13 cellular contexts compared by ENCODE assay signal in the genomic region with DNA sequence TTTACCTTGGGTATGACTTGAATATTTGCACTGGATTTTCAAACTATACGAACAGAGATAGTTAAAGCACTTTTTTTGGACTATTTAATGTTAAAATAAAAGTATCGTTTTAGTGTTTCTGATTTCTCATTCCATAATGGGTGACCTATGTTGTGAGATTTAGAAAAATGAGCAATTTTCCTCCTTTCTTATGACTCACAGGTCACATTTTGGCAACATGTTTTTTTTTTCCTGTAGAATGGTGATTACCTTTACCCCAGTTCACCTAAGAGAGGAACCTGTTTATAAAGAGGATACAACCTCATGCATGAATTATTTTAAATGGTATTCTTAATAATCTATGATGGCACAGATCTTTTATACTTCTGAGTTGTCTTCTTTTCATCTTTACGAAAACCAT.
DNase-seq lines count a peak whose midpoint lies in the region; ATAC-seq and TF ChIP-seq lines count a peak whose summit lies in the region.
"Had no signal": no experiment of that assay in that cellular context is flagged by ENCODE, and none has a peak within 500 bp of the region (broad histone marks: within the 10 kb centered on the region; RNA-seq: fewer than 3 reads in every experiment).

No MANE protein-coding gene starts in this region.

- peak; percentile 18 to 32 for ATAC-seq in activated T-cell treated with anti-CD3 and anti-CD28 coated beads, Interleukin-2, amount 50 U/mL, for 72 hours (replicated peaks in 1 of 2)
- ATAC-seq in GM21786 (IDR thresholded peaks at IDR 0.05; ENCODE audit: unreplicated experiment): no peak

- no peak overlapping the region for H3K4me2 ChIP-seq in neural progenitor cell

- H3F3A ChIP-seq in neural progenitor cell (ENCODE audit: low read depth): peaks cover 10% of the 10 kb centered on the region

- H2AFZ ChIP-seq in neural progenitor cell (replicated peaks): no peak overlapping the region

- TF ChIP-seq POLR2A in thyroid gland (IDR thresholded peaks at IDR 0.05): no peak

- peak overlapping the region; percentile 57 to 85 for H3K4me3 Mint-ChIP-seq in activated T-cell treated with anti-CD3 and anti-CD28 coated beads, Interleukin-2, amount 50 U/mL, for 72 hours
- H3K4me3 Mint-ChIP-seq in activated T-helper 2 cell treated with anti-CD3 and anti-CD28 coated beads, Interferon-gamma antibody, Interleukin-2, Interleukin-4, amounts not matched to agents 10 μg/mL and 5 μg/mL and 100 μg/mL, durations not matched to agents 14 hours and 24 hours and 36 hours (ENCODE audit: low read depth): peak overlapping the region; percentile 53
- no peak overlapping the region for H3K4me3 Mint-ChIP-seq in neural progenitor cell

- peak overlapping the region; percentile 98 for H3K27ac Mint-ChIP-seq in activated T-cell treated with anti-CD3 and anti-CD28 coated beads, Interleukin-2, amount 50 U/mL, for 72 hours
- H3K27ac Mint-ChIP-seq in activated T-helper 2 cell treated with anti-CD3 and anti-CD28 coated beads, Interferon-gamma antibody, Interleukin-2, Interleukin-4, amounts not matched to agents 10 μg/mL and 5 μg/mL and 100 μg/mL, durations not matched to agents 14 hours and 24 hours and 36 hours: peak overlapping the region; percentile 72
- no peak overlapping the region for H3K27ac Mint-ChIP-seq in neural progenitor cell

- intact Hi-C loops in activated T-helper 2 cell treated with anti-CD3 and anti-CD28 coated beads, Interferon-gamma antibody, Interleukin-2, Interleukin-4, amounts not matched to agents 10 μg/mL and 5 μg/mL and 100 μg/mL, durations not matched to agents 14 hours and 24 hours and 36 hours (cut with micrococcal nuclease): loop anchor here (1.0 to 5.0 kb wide), 5 partner anchors 49 to 437 kb away; partner anchors contain the start of gene FOSL2
- intact Hi-C loops in thyroid gland (cut with DNase I): no loop called here

- H3K36me3 ChIP-seq in thyroid gland (no peaks in the 10 kb centered on the region), neural progenitor cell (no peaks in the 10 kb centered on the region)
- H3K36me3 ChIP-seq: Peyer's patch had no signal

- TF ChIP-seq CTCF in thyroid gland (IDR thresholded peaks at IDR 0.05) (no peak), neural progenitor cell (IDR thresholded peaks at IDR 0.05) (no peak)

- peaks cover 2 to 20% of the 10 kb centered on the region in 2 donors for H3K36me3 Mint-ChIP-seq in activated T-cell treated with anti-CD3 and anti-CD28 coated beads, Interleukin-2, amount 50 U/mL, for 72 hours (ENCODE audit: insufficient read depth in 2 of 2)
- H3K36me3 Mint-ChIP-seq in activated T-helper 2 cell treated with anti-CD3 and anti-CD28 coated beads, Interferon-gamma antibody, Interleukin-2, Interleukin-4, amounts not matched to agents 10 μg/mL and 5 μg/mL and 100 μg/mL, durations not matched to agents 14 hours and 24 hours and 36 hours (ENCODE audit: low read depth): peaks cover 40% of the 10 kb centered on the region
- no peaks in the 10 kb centered on the region for H3K36me3 Mint-ChIP-seq in neural progenitor cell

- H3K9me3 Mint-ChIP-seq in activated T-cell treated with anti-CD3 and anti-CD28 coated beads, Interleukin-2, amount 50 U/mL, for 72 hours: peaks cover 0 to 5% of the 10 kb centered on the region in 2 donors
- peaks cover 18% of the 10 kb centered on the region for H3K9me3 Mint-ChIP-seq in activated T-helper 2 cell treated with anti-CD3 and anti-CD28 coated beads, Interferon-gamma antibody, Interleukin-2, Interleukin-4, amounts not matched to agents 10 μg/mL and 5 μg/mL and 100 μg/mL, durations not matched to agents 14 hours and 24 hours and 36 hours
- peaks cover 7% of the 10 kb centered on the region for H3K9me3 Mint-ChIP-seq in neural progenitor cell

- H3K4me3 ChIP-seq in thyroid gland (replicated peaks in 1 of 3) (no peak overlapping the region), neural progenitor cell (no peak overlapping the region)
- H3K4me3 ChIP-seq: Peyer's patch had no signal

- no peaks in the 10 kb centered on the region for H3K27me3 ChIP-seq in thyroid gland
- no peaks in the 10 kb centered on the region for H3K27me3 ChIP-seq in neural progenitor cell
- H3K27me3 ChIP-seq: Peyer's patch had no signal

- DNase-seq in activated T-cell treated with anti-CD3 and anti-CD28 coated beads, Interleukin-2, amount 50 U/mL, for 72 hours: no peak
- DNase-seq in activated T-cell treated with anti-CD3 and anti-CD28 coated beads, Interleukin-2, amount 50 U/mL, for 48 hours: no peak
- DNase-seq in activated T-helper 2 cell treated with anti-CD3 and anti-CD28 coated beads, Interferon-gamma antibody, Interleukin-2, Interleukin-4, amounts not matched to agents 10 μg/mL and 5 μg/mL and 100 μg/mL, durations not matched to agents 14 hours and 24 hours and 36 hours (ENCODE audit: low spot score): no peak
- DNase-seq in iris pigment epithelial cell (ENCODE audit: low read depth) (peak; percentile 38), thyroid gland (no peak), C1 segment of cervical spinal cord (lab: John Stamatoyannopoulos, UW) (no peak), neural progenitor cell (ENCODE audit: low spot score) (no peak)
- DNase-seq: activated CD4-positive, alpha-beta T cell treated with anti-CD3 and anti-CD28 coated beads for 1 hour; NCI-H1092 treated with DMSO at 0.1 percent for 48 hours; stimulated activated CD8-positive, alpha-beta memory T cell treated with anti-CD3 and anti-CD28 coated beads, Interleukin-4, amount 100 ng/mL, for 48 hours had no signal

- no peaks in the 10 kb centered on the region for H3K9me3 ChIP-seq in thyroid gland
- H3K9me3 ChIP-seq in neural progenitor cell (ENCODE audit: low read depth): no peaks in the 10 kb centered on the region
- H3K9me3 ChIP-seq: Peyer's patch had no signal

- peaks cover 83% of the 10 kb centered on the region for H3K4me1 Mint-ChIP-seq in activated T-cell treated with anti-CD3 and anti-CD28 coated beads, Interleukin-2, amount 50 U/mL, for 72 hours (ENCODE audit: low read depth)
- H3K4me1 Mint-ChIP-seq in activated T-helper 2 cell treated with anti-CD3 and anti-CD28 coated beads, Interferon-gamma antibody, Interleukin-2, Interleukin-4, amounts not matched to agents 10 μg/mL and 5 μg/mL and 100 μg/mL, durations not matched to agents 14 hours and 24 hours and 36 hours (ENCODE audit: low read depth): peaks cover 86% of the 10 kb centered on the region
- peaks cover 20% of the 10 kb centered on the region for H3K4me1 Mint-ChIP-seq in neural progenitor cell

- H3K4me1 ChIP-seq in thyroid gland (peaks cover 25 to 47% of the 10 kb centered on the region in 2 donors), neural progenitor cell (peaks cover 25% of the 10 kb centered on the region)

- H4K20me1 ChIP-seq in neural progenitor cell (ENCODE audit: low read depth): peaks cover 3% of the 10 kb centered on the region

- no peak overlapping the region for H3K9ac ChIP-seq in neural progenitor cell

- H3K27me3 Mint-ChIP-seq in activated T-cell treated with anti-CD3 and anti-CD28 coated beads, Interleukin-2, amount 50 U/mL, for 72 hours (ENCODE audit: low read depth): no peaks in the 10 kb centered on the region
- H3K27me3 Mint-ChIP-seq in activated T-helper 2 cell treated with anti-CD3 and anti-CD28 coated beads, Interferon-gamma antibody, Interleukin-2, Interleukin-4, amounts not matched to agents 10 μg/mL and 5 μg/mL and 100 μg/mL, durations not matched to agents 14 hours and 24 hours and 36 hours (ENCODE audit: low read depth): no peaks in the 10 kb centered on the region
- H3K27me3 Mint-ChIP-seq in neural progenitor cell (ENCODE audit: insufficient read depth, low read depth): no peaks in the 10 kb centered on the region
- H3K27me3 Mint-ChIP-seq: progenitor cell of endocrine pancreas had no signal

- 83 to 92% methylated on average over 3 of the region's 3 CpGs for WGBS in thyroid gland, 2 donors

- no peaks in the 10 kb centered on the region for H3K79me2 ChIP-seq in neural progenitor cell (ENCODE audit: low read depth)

- peak overlapping the region in 2 of 3 donors; percentile 10 to 41 for H3K27ac ChIP-seq in thyroid gland
- H3K27ac ChIP-seq in neural progenitor cell: no peak overlapping the region
